ENCODE assay signal across 1 cellular context in the genomic region with DNA sequence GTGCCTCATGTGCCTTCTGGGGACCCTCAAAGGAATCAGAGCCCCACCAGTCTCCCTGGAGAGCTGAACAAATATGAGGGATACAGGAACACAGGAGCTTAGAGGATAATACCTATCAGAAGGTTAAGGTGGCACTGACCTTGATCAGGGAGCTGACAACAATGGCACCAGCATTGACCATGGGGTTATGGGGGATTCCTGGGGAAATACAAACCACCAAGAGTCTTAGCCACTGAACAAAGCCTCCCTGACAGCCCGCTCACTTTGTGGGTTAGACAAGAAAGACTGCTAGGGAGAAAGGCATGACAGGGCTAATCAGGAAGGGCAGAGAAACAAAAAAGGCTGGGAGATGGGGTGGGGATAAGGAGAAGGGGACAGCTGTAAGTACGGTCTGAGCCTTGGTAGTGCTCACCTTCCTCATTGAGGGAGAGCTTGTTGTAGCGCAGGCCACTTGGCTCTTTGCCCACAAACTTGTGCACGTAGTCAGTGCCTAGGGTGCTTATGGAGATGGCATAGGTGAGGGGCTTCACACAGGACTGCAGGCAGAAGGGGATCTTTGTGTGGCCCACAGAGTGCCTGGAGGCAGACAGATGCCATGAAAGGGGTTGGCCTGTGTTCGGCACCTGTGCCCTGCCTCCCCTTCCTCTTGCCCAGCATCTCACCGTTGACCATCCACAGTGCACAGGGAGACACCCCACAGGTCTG.
A peak's percentile ranks its signal among the peaks of the same experiment; 100 is the strongest.
TF ChIP-seq lines count a peak whose summit lies in the region.

No MANE protein-coding gene starts in this region.

TF ChIP-seq in K562, 482 proteins besides CTCF, POLR2A, EP300 and RAD21:
- peak; percentile 66 for TF ChIP-seq NFIC (IDR thresholded peaks at IDR 0.05)
- TF ChIP-seq, protein P1, sequence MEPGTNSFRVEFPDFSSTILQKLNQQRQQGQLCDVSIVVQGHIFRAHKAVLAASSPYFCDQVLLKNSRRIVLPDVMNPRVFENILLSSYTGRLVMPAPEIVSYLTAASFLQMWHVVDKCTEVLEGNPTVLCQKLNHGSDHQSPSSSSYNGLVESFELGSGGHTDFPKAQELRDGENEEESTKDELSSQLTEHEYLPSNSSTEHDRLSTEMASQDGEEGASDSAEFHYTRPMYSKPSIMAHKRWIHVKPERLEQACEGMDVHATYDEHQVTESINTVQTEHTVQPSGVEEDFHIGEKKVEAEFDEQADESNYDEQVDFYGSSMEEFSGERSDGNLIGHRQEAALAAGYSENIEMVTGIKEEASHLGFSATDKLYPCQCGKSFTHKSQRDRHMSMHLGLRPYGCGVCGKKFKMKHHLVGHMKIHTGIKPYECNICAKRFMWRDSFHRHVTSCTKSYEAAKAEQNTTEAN (CRISPR knock-in tag; IDR thresholded peaks at IDR 0.05), result no peak
- TF ChIP-seq, protein P2, sequence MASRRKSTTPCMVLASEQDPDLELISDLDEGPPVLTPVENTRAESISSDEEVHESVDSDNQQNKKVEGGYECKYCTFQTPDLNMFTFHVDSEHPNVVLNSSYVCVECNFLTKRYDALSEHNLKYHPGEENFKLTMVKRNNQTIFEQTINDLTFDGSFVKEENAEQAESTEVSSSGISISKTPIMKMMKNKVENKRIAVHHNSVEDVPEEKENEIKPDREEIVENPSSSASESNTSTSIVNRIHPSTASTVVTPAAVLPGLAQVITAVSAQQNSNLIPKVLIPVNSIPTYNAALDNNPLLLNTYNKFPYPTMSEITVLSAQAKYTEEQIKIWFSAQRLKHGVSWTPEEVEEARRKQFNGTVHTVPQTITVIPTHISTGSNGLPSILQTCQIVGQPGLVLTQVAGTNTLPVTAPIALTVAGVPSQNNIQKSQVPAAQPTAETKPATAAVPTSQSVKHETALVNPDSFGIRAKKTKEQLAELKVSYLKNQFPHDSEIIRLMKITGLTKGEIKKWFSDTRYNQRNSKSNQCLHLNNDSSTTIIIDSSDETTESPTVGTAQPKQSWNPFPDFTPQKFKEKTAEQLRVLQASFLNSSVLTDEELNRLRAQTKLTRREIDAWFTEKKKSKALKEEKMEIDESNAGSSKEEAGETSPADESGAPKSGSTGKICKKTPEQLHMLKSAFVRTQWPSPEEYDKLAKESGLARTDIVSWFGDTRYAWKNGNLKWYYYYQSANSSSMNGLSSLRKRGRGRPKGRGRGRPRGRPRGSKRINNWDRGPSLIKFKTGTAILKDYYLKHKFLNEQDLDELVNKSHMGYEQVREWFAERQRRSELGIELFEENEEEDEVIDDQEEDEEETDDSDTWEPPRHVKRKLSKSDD (conservative IDR thresholded peaks at IDR 0.05; ENCODE audit: low read length), result no peak
